In the genomic region with DNA sequence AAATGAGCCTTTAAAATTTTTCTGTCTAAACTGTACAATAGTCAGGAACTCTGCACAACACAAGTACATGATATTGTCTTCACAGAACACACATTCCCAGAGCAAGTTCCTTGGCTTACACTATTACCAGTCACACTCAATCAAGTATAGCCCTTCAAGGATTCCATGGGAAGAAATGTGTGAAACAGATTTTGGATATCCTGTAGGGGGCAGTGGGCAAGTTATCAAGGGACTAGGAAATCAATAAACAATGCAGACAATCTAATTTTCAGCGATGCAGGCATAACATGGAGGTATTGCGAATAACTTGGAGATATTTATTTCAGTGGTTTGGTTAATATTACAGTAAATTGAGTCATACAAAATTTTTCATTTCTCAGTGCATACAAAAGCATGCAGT, we compare ENCODE assay signal across 1 cellular context.
TF ChIP-seq lines count a peak whose summit lies in the region.

No MANE protein-coding gene starts in this region.

TF ChIP-seq in GM23338, 12 proteins besides CTCF, POLR2A, EP300 and RAD21:
- TF ChIP-seq, protein P1, sequence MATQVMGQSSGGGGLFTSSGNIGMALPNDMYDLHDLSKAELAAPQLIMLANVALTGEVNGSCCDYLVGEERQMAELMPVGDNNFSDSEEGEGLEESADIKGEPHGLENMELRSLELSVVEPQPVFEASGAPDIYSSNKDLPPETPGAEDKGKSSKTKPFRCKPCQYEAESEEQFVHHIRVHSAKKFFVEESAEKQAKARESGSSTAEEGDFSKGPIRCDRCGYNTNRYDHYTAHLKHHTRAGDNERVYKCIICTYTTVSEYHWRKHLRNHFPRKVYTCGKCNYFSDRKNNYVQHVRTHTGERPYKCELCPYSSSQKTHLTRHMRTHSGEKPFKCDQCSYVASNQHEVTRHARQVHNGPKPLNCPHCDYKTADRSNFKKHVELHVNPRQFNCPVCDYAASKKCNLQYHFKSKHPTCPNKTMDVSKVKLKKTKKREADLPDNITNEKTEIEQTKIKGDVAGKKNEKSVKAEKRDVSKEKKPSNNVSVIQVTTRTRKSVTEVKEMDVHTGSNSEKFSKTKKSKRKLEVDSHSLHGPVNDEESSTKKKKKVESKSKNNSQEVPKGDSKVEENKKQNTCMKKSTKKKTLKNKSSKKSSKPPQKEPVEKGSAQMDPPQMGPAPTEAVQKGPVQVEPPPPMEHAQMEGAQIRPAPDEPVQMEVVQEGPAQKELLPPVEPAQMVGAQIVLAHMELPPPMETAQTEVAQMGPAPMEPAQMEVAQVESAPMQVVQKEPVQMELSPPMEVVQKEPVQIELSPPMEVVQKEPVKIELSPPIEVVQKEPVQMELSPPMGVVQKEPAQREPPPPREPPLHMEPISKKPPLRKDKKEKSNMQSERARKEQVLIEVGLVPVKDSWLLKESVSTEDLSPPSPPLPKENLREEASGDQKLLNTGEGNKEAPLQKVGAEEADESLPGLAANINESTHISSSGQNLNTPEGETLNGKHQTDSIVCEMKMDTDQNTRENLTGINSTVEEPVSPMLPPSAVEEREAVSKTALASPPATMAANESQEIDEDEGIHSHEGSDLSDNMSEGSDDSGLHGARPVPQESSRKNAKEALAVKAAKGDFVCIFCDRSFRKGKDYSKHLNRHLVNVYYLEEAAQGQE (IDR thresholded peaks at IDR 0.05; ENCODE audit: unreplicated experiment) = no peak
- TF ChIP-seq CREB1 (CRISPR knock-in tag; IDR thresholded peaks at IDR 0.05; ENCODE audit: low read depth) = no peak
- no peak for TF ChIP-seq EZH2phosphoT487 (IDR thresholded peaks at IDR 0.05; ENCODE audit: unreplicated experiment)
- TF ChIP-seq POLR2AphosphoS5 (IDR thresholded peaks at IDR 0.05; ENCODE audit: low read depth) = no peak
- TF ChIP-seq, protein P2, sequence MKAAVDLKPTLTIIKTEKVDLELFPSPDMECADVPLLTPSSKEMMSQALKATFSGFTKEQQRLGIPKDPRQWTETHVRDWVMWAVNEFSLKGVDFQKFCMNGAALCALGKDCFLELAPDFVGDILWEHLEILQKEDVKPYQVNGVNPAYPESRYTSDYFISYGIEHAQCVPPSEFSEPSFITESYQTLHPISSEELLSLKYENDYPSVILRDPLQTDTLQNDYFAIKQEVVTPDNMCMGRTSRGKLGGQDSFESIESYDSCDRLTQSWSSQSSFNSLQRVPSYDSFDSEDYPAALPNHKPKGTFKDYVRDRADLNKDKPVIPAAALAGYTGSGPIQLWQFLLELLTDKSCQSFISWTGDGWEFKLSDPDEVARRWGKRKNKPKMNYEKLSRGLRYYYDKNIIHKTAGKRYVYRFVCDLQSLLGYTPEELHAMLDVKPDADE (IDR thresholded peaks at IDR 0.05) = no peak
- TF ChIP-seq ZNF114 (CRISPR knock-in tag; IDR thresholded peaks at IDR 0.05) = no peak
- TF ChIP-seq EZH2 (IDR thresholded peaks at IDR 0.05; ENCODE audit: low read depth, unreplicated experiment) = no peak
- no peak for TF ChIP-seq JUNB (IDR thresholded peaks at IDR 0.05; ENCODE audit: unreplicated experiment)
- TF ChIP-seq, protein P3, sequence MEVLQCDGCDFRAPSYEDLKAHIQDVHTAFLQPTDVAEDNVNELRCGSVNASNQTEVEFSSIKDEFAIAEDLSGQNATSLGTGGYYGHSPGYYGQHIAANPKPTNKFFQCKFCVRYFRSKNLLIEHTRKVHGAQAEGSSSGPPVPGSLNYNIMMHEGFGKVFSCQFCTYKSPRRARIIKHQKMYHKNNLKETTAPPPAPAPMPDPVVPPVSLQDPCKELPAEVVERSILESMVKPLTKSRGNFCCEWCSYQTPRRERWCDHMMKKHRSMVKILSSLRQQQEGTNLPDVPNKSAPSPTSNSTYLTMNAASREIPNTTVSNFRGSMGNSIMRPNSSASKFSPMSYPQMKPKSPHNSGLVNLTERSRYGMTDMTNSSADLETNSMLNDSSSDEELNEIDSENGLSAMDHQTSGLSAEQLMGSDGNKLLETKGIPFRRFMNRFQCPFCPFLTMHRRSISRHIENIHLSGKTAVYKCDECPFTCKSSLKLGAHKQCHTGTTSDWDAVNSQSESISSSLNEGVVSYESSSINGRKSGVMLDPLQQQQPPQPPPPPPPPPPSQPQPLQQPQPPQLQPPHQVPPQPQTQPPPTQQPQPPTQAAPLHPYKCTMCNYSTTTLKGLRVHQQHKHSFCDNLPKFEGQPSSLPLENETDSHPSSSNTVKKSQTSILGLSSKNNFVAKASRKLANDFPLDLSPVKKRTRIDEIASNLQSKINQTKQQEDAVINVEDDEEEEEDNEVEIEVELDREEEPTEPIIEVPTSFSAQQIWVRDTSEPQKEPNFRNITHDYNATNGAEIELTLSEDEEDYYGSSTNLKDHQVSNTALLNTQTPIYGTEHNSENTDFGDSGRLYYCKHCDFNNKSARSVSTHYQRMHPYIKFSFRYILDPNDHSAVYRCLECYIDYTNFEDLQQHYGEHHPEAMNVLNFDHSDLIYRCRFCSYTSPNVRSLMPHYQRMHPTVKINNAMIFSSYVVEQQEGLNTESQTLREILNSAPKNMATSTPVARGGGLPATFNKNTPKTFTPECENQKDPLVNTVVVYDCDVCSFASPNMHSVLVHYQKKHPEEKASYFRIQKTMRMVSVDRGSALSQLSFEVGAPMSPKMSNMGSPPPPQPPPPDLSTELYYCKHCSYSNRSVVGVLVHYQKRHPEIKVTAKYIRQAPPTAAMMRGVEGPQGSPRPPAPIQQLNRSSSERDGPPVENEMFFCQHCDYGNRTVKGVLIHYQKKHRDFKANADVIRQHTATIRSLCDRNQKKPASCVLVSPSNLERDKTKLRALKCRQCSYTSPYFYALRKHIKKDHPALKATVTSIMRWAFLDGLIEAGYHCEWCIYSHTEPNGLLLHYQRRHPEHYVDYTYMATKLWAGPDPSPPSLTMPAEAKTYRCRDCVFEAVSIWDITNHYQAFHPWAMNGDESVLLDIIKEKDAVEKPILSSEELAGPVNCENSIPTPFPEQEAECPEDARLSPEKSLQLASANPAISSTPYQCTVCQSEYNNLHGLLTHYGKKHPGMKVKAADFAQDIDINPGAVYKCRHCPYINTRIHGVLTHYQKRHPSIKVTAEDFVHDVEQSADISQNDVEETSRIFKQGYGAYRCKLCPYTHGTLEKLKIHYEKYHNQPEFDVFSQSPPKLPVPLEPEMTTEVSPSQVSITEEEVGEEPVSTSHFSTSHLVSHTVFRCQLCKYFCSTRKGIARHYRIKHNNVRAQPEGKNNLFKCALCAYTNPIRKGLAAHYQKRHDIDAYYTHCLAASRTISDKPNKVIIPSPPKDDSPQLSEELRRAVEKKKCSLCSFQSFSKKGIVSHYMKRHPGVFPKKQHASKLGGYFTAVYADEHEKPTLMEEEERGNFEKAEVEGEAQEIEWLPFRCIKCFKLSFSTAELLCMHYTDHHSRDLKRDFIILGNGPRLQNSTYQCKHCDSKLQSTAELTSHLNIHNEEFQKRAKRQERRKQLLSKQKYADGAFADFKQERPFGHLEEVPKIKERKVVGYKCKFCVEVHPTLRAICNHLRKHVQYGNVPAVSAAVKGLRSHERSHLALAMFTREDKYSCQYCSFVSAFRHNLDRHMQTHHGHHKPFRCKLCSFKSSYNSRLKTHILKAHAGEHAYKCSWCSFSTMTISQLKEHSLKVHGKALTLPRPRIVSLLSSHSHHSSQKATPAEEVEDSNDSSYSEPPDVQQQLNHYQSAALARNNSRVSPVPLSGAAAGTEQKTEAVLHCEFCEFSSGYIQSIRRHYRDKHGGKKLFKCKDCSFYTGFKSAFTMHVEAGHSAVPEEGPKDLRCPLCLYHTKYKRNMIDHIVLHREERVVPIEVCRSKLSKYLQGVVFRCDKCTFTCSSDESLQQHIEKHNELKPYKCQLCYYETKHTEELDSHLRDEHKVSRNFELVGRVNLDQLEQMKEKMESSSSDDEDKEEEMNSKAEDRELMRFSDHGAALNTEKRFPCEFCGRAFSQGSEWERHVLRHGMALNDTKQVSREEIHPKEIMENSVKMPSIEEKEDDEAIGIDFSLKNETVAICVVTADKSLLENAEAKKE (CRISPR knock-in tag; IDR thresholded peaks at IDR 0.05) = no peak
- no peak for TF ChIP-seq ZNF331 (CRISPR knock-in tag; IDR thresholded peaks at IDR 0.05; ENCODE audit: low read depth)
- no peak for TF ChIP-seq STAT1 (IDR thresholded peaks at IDR 0.05; ENCODE audit: unreplicated experiment)
- TF ChIP-seq NANOG (IDR thresholded peaks at IDR 0.05; ENCODE audit: borderline replicate concordance) = no peak
TF ChIP-seq in GM23338: peak in this region for 0.
